10 cellular contexts compared by ENCODE assay signal in the genomic region with DNA sequence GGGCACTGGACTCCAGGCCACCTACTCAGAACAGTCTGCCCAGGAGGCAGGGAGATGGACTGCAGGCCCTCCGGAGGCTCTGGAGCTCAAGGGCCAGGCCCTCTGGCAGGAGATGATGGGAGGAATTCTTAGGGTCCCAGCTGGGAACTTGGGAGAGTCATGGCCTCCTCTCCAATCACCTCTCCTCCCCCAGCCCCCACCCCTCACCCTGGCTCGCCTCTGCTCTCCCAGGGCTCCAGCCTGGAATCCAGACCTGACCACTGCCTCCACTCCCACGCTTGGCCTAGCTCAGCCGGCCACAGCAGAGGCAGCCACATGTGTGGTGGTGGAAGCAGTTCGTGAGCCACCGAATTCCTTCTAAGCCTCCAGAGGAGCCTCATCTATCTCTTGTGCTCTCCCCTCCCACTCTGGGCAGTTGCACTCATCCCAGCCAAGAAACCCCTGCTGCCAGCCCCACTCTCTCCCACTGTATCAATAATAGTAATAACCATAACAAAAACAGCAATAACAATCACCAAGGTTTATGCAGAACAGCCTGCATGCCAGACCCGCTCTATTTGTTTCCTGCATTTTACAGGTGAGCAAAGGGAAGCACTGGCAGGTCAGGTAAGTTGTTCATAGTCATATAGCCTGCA.
DNase-seq lines count a peak whose midpoint lies in the region; ATAC-seq, FAIRE-seq and TF ChIP-seq lines count a peak whose summit lies in the region.
"Had no signal": no experiment of that assay in that cellular context is flagged by ENCODE, and none has a peak within 500 bp of the region (broad histone marks: within the 10 kb centered on the region; RNA-seq: fewer than 3 reads in every experiment).

No MANE protein-coding gene starts in this region.

- peaks cover 0 to 17% (median 5%) of the 10 kb centered on the region in 9 donors for H3K36me3 ChIP-seq in heart left ventricle

- peaks cover 13% of the 10 kb centered on the region for H3K27me3 Mint-ChIP-seq in activated T-cell treated with anti-CD3 and anti-CD28 coated beads, Interleukin-2, amount 50 U/mL, for 24 hours
- H3K27me3 Mint-ChIP-seq in activated naive CD4-positive, alpha-beta T cell treated with anti-CD3 and anti-CD28 coated beads for 36 hours (ENCODE audit: low read depth): peaks cover 2% of the 10 kb centered on the region

- TF ChIP-seq POLR2A in A549 (IDR thresholded peaks at IDR 0.05; ENCODE audit: low read length): no peak
- TF ChIP-seq POLR2A in heart left ventricle (IDR thresholded peaks at IDR 0.05): no peak

- TF ChIP-seq EP300 in A549 (IDR thresholded peaks at IDR 0.05): no peak

- H3K36me3 Mint-ChIP-seq in activated T-cell treated with anti-CD3 and anti-CD28 coated beads, Interleukin-2, amount 50 U/mL, for 24 hours (ENCODE audit: low read depth): no peaks in the 10 kb centered on the region
- no peaks in the 10 kb centered on the region for H3K36me3 Mint-ChIP-seq in activated naive CD4-positive, alpha-beta T cell treated with anti-CD3 and anti-CD28 coated beads for 36 hours (ENCODE audit: low read depth)

- no peak for TF ChIP-seq RAD21 in A549 (conservative IDR thresholded peaks at IDR 0.05 in 1 of 2, IDR thresholded peaks at IDR 0.05 in 1 of 2)

- H3K27me3 ChIP-seq in heart left ventricle: no peaks in the 10 kb centered on the region

- POLR2A ChIA-PET in A549 (lab: Yijun Ruan, JAX): no interaction called here

- 91% methylated on average over 4 of the region's 7 CpGs for WGBS in A549 (ENCODE audit: missing lambda C conversion rate)
- 39 to 56% (median 52%) methylated on average over 6 to 7 of the region's 7 CpGs for WGBS in adipose tissue, 3 donors
- WGBS in heart left ventricle, 4 donors: 24 to 41% (median 29%) methylated on average over 6 to 7 of the region's 7 CpGs

- no peak for DNase-seq in A549 (ENCODE audit: low read depth in 1 of 2, low spot score in 1 of 2)
- peak; percentile 71 to 83 (median 82) for DNase-seq in heart left ventricle
- DNase-seq in non-pigmented ciliary epithelial cell (ENCODE audit: low read depth): peak; percentile 47
- DNase-seq in activated T-cell treated with anti-CD3 and anti-CD28 coated beads, Interleukin-2, amount 50 U/mL, for 24 hours: no peak
- DNase-seq in activated naive CD4-positive, alpha-beta T cell treated with anti-CD3 and anti-CD28 coated beads for 36 hours: no peak
- DNase-seq in A172 (ENCODE audit: low spot score): no peak
- no peak for DNase-seq in activated CD4-positive, alpha-beta T cell treated with anti-CD3 and anti-CD28 coated beads, Interleukin-2, amount 50 U/mL, for 4 hours
- DNase-seq: activated CD4-positive, CD25-positive, alpha-beta regulatory T cell had no signal

- H3K27ac ChIP-seq in A549: peak overlapping the region; percentile 88 to 90
- H3K27ac ChIP-seq in adipose tissue (ENCODE audit: low read depth, low read length): peak overlapping the region; percentile 31
- H3K27ac ChIP-seq in heart left ventricle: peak overlapping the region; percentile 92 to 99 (median 96)

- TF ChIP-seq CTCF in A549 (IDR thresholded peaks at IDR 0.05) (no peak), heart left ventricle (IDR thresholded peaks at IDR 0.05) (no peak)

- H3K4me2 ChIP-seq in A549: peak overlapping the region; percentile 74

- ATAC-seq in A549 (peak; percentile 3 to 7; a peak in 3 of 6 replicates), heart left ventricle (peak in 3 of 4 donors; percentile 6 to 35 (median 6))

- peaks cover 70% of the 10 kb centered on the region for H3K4me1 ChIP-seq in A549
- H3K4me1 ChIP-seq in heart left ventricle: peaks cover 38 to 100% (median 99%) of the 10 kb centered on the region in 12 donors

- no peak overlapping the region for H3K4me3 ChIP-seq in A549
- peak overlapping the region in 10 of 12 donors; percentile 2 to 95 (median 28) for H3K4me3 ChIP-seq in heart left ventricle

- no peaks in the 10 kb centered on the region for H3K9me3 Mint-ChIP-seq in activated T-cell treated with anti-CD3 and anti-CD28 coated beads, Interleukin-2, amount 50 U/mL, for 24 hours
- no peaks in the 10 kb centered on the region for H3K9me3 Mint-ChIP-seq in activated naive CD4-positive, alpha-beta T cell treated with anti-CD3 and anti-CD28 coated beads for 36 hours

- H3K9me3 ChIP-seq in A549: no peaks in the 10 kb centered on the region
- no peaks in the 10 kb centered on the region for H3K9me3 ChIP-seq in heart left ventricle

- no peak overlapping the region for H3K27ac Mint-ChIP-seq in activated T-cell treated with anti-CD3 and anti-CD28 coated beads, Interleukin-2, amount 50 U/mL, for 24 hours
- no peak overlapping the region for H3K27ac Mint-ChIP-seq in activated naive CD4-positive, alpha-beta T cell treated with anti-CD3 and anti-CD28 coated beads for 36 hours

- no peaks in the 10 kb centered on the region for H3K4me1 Mint-ChIP-seq in activated T-cell treated with anti-CD3 and anti-CD28 coated beads, Interleukin-2, amount 50 U/mL, for 24 hours (ENCODE audit: low read depth)
- no peaks in the 10 kb centered on the region for H3K4me1 Mint-ChIP-seq in activated naive CD4-positive, alpha-beta T cell treated with anti-CD3 and anti-CD28 coated beads for 36 hours (ENCODE audit: low read depth)

- intact Hi-C loops in heart left ventricle (cut with DNase I): loop anchor here in 4 of 10 donors (5.0 to 10.0 kb wide), 2 partner anchors 33 to 49 kb away; no protein-coding TSS in a partner anchor
- intact Hi-C loops in activated naive CD4-positive, alpha-beta T cell treated with anti-CD3 and anti-CD28 coated beads for 36 hours (cut with micrococcal nuclease): no loop called here

- no peak overlapping the region for H3K4me3 Mint-ChIP-seq in activated T-cell treated with anti-CD3 and anti-CD28 coated beads, Interleukin-2, amount 50 U/mL, for 24 hours
- no peak overlapping the region for H3K4me3 Mint-ChIP-seq in activated naive CD4-positive, alpha-beta T cell treated with anti-CD3 and anti-CD28 coated beads for 36 hours

- FAIRE-seq in A549 (lab: Jason Lieb, UNC): no peak
- FAIRE-seq: A204.1 had no signal

- CTCF ChIA-PET in A549 (lab: Yijun Ruan, JAX): interaction anchor here (0.8 to 4.2 kb wide), 4 partner anchors 26 to 146 kb away, joined by 3 to 23 read pairs (median 8); no protein-coding TSS in a partner anchor
- CTCF ChIA-PET in activated naive CD4-positive, alpha-beta T cell treated with anti-CD3 and anti-CD28 coated beads for 36 hours (lab: Charles Lee): no interaction called here

TF ChIP-seq in A549, 52 proteins besides CTCF, POLR2A, EP300 and RAD21 (continues in another document):
- TF ChIP-seq MYC (IDR thresholded peaks at IDR 0.05; ENCODE audit: borderline replicate concordance, low read length) (no peak), RCOR1 (IDR thresholded peaks at IDR 0.05; ENCODE audit: low read depth, low read length) (no peak), ATOH8 (CRISPR knock-in tag; IDR thresholded peaks at IDR 0.05; ENCODE audit: low read depth) (no peak), REST (IDR thresholded peaks at IDR 0.05) (no peak), CEBPB (IDR thresholded peaks at IDR 0.05) (no peak), KDM5A (IDR thresholded peaks at IDR 0.05) (no peak), HMGXB4 (CRISPR knock-in tag; IDR thresholded peaks at IDR 0.05; ENCODE audit: borderline replicate concordance) (no peak), CBX8 (IDR thresholded peaks at IDR 0.05) (no peak), JUNB (IDR thresholded peaks at IDR 0.05) (no peak)

Comparison
In these comparisons a context has a peak if more than half of its experiments do, and no peak if none do; other contexts are left out.
1. DNase-seq: peak in heart left ventricle (5 of 5) and non-pigmented ciliary epithelial cell (single experiment); none in A549 (0 of 2), activated T-cell treated with anti-CD3 and anti-CD28 coated beads, Interleukin-2, amount 50 U/mL, for 24 hours (single experiment), activated naive CD4-positive, alpha-beta T cell treated with anti-CD3 and anti-CD28 coated beads for 36 hours (single experiment), A172 (single experiment) and activated CD4-positive, alpha-beta T cell treated with anti-CD3 and anti-CD28 coated beads, Interleukin-2, amount 50 U/mL, for 4 hours (0 of 2).
2. H3K27ac ChIP-seq: peak in every context shown above with its lines; median percentile 96 in heart left ventricle; 89 in A549; 31 in adipose tissue.